Comparison of ENCODE assay signal across 8 cellular contexts in genomic region chr3:9732753-9733115, GRCh38. TPM values are rescaled to one million over a fixed set of nuclear protein-coding genes. Genes with fewer than 3 reads are reported as not detected.
DNase-seq lines count a peak whose midpoint lies in the region; ATAC-seq and TF ChIP-seq lines count a peak whose summit lies in the region.

No MANE protein-coding gene starts in this region.

- no peaks in the 10 kb centered on the region for H3F3A ChIP-seq in DOHH2 (ENCODE audit: control insufficient read depth, insufficient read depth)
- H3F3A ChIP-seq in PC-9 (ENCODE audit: insufficient read depth, low read depth) = peaks cover 9% of the 10 kb centered on the region; the same call in 1 of the 2 replicates

- H3K79me2 ChIP-seq in DOHH2 (ENCODE audit: control insufficient read depth, low read length) (peaks cover 56% of the 10 kb centered on the region), PC-9 (ENCODE audit: low read depth) (peaks cover 29% of the 10 kb centered on the region), osteoblast (ENCODE audit: insufficient read depth, low read length) (peaks cover 59% of the 10 kb centered on the region)

- H3K27ac ChIP-seq in DOHH2 (ENCODE audit: low read depth, low read length) (peak overlapping the region; percentile 76; the same call in 1 of the 2 replicates), PC-9 (no peak overlapping the region), osteoblast (ENCODE audit: low read depth, low read length) (peak overlapping the region; percentile 99)

- H3K27me3 ChIP-seq in DOHH2 (ENCODE audit: control insufficient read depth, low read length) = no peaks in the 10 kb centered on the region
- H3K27me3 ChIP-seq in PC-9 (ENCODE audit: insufficient read depth, low read depth) = no peaks in the 10 kb centered on the region
- H3K27me3 ChIP-seq in osteoblast (ENCODE audit: insufficient read depth, low read length) = no peaks in the 10 kb centered on the region

- TF ChIP-seq CTCF in DOHH2 (IDR thresholded peaks at IDR 0.05; ENCODE audit: low read depth, low read length, poor library complexity, severe bottlenecking) (no peak), PC-9 (conservative IDR thresholded peaks at IDR 0.05) (no peak), epithelial cell of proximal tubule (conservative IDR thresholded peaks at IDR 0.05; ENCODE audit: low read depth, low read length) (peak; percentile 13), osteoblast (IDR thresholded peaks at IDR 0.05; ENCODE audit: extremely low read depth, low read depth, low read length) (no peak)

- H3K4me1 ChIP-seq in DOHH2 (ENCODE audit: control insufficient read depth, low read length) = peaks cover 17% of the 10 kb centered on the region
- peaks cover 19% of the 10 kb centered on the region for H3K4me1 ChIP-seq in PC-9 (replicated peaks; ENCODE audit: insufficient read depth)
- peaks cover 19% of the 10 kb centered on the region for H3K4me1 ChIP-seq in osteoblast (ENCODE audit: insufficient read depth, low read length)

- H3K9me3 ChIP-seq in DOHH2 (ENCODE audit: control insufficient read depth, insufficient read depth, low read length) = no peaks in the 10 kb centered on the region
- H3K9me3 ChIP-seq in PC-9 (ENCODE audit: insufficient read depth, low read depth) = no peaks in the 10 kb centered on the region
- H3K9me3 ChIP-seq in osteoblast (ENCODE audit: low read depth, low read length) = no peaks in the 10 kb centered on the region

- POLR2A ChIA-PET in PC-9 (lab: Charles Lee; ENCODE audit: unreplicated experiment) = no interaction called here

- H3K36me3 ChIP-seq in DOHH2 (ENCODE audit: control insufficient read depth, low read length) (peaks cover 57% of the 10 kb centered on the region), PC-9 (ENCODE audit: low read depth) (peaks cover 12% of the 10 kb centered on the region), osteoblast (ENCODE audit: insufficient read depth, low read length) (peaks cover 29% of the 10 kb centered on the region)

- BruUV-seq in PC-9 (replicated peaks; lab: Mats Ljungman, UMichigan) = no TSS peak

- CTCF ChIA-PET in PC-9 (lab: Charles Lee) = interaction anchor here (0.6 to 0.7 kb wide), 2 partner anchors 232 to 383 kb away, joined by 3 to 4 read pairs; no protein-coding TSS in a partner anchor

- intact Hi-C loops in PC-9 (cut with micrococcal nuclease; ENCODE audit: unreplicated experiment) (loop anchor here (5.0 kb wide), 2 partner anchors 60 to 230 kb away; partner anchors contain the start of genes ARPC4 and TADA3), sciatic nerve (cut with DNase I) (no loop called here)

- H3K9me2 ChIP-seq in DOHH2 (replicated peaks; ENCODE audit: control insufficient read depth, low read length) = no peaks in the 10 kb centered on the region
- H3K9me2 ChIP-seq in PC-9 (ENCODE audit: insufficient read depth) = no peaks in the 10 kb centered on the region

- peaks cover 20% of the 10 kb centered on the region for H4K20me1 ChIP-seq in DOHH2 (ENCODE audit: control insufficient read depth, insufficient read depth, low read depth, low read length)
- H4K20me1 ChIP-seq in PC-9 (ENCODE audit: insufficient read depth) = peaks cover 26% of the 10 kb centered on the region; the same call in 1 of the 2 replicates
- H4K20me1 ChIP-seq in osteoblast (ENCODE audit: insufficient read depth, low read length) = peaks cover 35% of the 10 kb centered on the region

- H2AFZ ChIP-seq in PC-9 = no peak overlapping the region; the same call in 1 of the 2 replicates
- no peak overlapping the region for H2AFZ ChIP-seq in osteoblast (ENCODE audit: low read length)

- H3K4me2 ChIP-seq in DOHH2 (ENCODE audit: low read length) = peak overlapping the region; percentile 94
- peak overlapping the region; percentile 93 for H3K4me2 ChIP-seq in PC-9
- peak overlapping the region; percentile 80 for H3K4me2 ChIP-seq in osteoblast (ENCODE audit: insufficient read depth, low read length)

- DNase-seq in PC-9 = no peak
- DNase-seq in epithelial cell of proximal tubule (ENCODE audit: low read depth) = no peak
- no peak for DNase-seq in osteoblast (ENCODE audit: insufficient read length, low spot score, missing footprints)
- no peak for DNase-seq in sciatic nerve (ENCODE audit: low spot score)
- no peak for DNase-seq in activated effector memory CD4-positive, alpha-beta T cell treated with anti-CD3 and anti-CD28 coated beads, Interleukin-2, amount 50 U/mL, for 16 hours
- no peak for DNase-seq in CD1c-positive myeloid dendritic cell (ENCODE audit: extremely low spot score)

- no peak for ATAC-seq in GM19397 (IDR thresholded peaks at IDR 0.05; ENCODE audit: unreplicated experiment)
- ATAC-seq in sciatic nerve = no peak

- H3K4me3 ChIP-seq in DOHH2 (ENCODE audit: low read length) (peak overlapping the region; percentile 84), PC-9 (peak overlapping the region; percentile 95), epithelial cell of proximal tubule (ENCODE audit: low read depth, low read length) (peak overlapping the region; percentile 89), osteoblast (ENCODE audit: insufficient read depth, low read length) (peak overlapping the region; percentile 91)

RNA-seq across cellular contexts. Expression of gene BRPF1, which starts 1.2 kb away (rescaled TPM):
- 15.9 and 18.3 TPM in 2 replicates for total RNA-seq in PC-9 (2021)
- total RNA-seq in epithelial cell of proximal tubule = 15.2 and 15.7 TPM in 2 replicates
- total RNA-seq in osteoblast = 14.1 and 14.5 TPM in 2 replicates
- 19.8 TPM for total RNA-seq in sciatic nerve

RNA-seq across cellular contexts. Expression of gene OGG1, which starts 17.0 kb away (rescaled TPM):
- 22.1 and 24.3 TPM in 2 replicates for total RNA-seq in PC-9 (2021)
- 22.0 and 27.4 TPM in 2 replicates for total RNA-seq in epithelial cell of proximal tubule
- total RNA-seq in osteoblast = 24.8 and 25.7 TPM in 2 replicates
- total RNA-seq in sciatic nerve = 31.2 TPM

RNA-seq across cellular contexts. Expression of gene CPNE9, which starts 29.1 kb away (rescaled TPM):
- total RNA-seq in PC-9 (2021) (not detected in 2 replicates), epithelial cell of proximal tubule (not detected in 2 replicates), osteoblast (not detected in 2 replicates), sciatic nerve (not detected)

RNA-seq across cellular contexts. Expression of gene CAMK1, which starts 37.0 kb away (rescaled TPM):
- total RNA-seq in PC-9 (2021) = 2.0 and 3.1 TPM in 2 replicates
- 40.1 and 41.0 TPM in 2 replicates for total RNA-seq in epithelial cell of proximal tubule
- total RNA-seq in osteoblast = 22.1 and 25.9 TPM in 2 replicates
- 26.9 TPM for total RNA-seq in sciatic nerve

RNA-seq across cellular contexts. Expression of gene TADA3, which starts 59.5 kb away (rescaled TPM):
- 72.4 and 99.1 TPM in 2 replicates for total RNA-seq in PC-9 (2021)
- total RNA-seq in epithelial cell of proximal tubule = 54.7 and 73.9 TPM in 2 replicates
- total RNA-seq in osteoblast = 88.4 and 102 TPM in 2 replicates
- total RNA-seq in sciatic nerve = 43.1 TPM
